9 cellular contexts compared by ENCODE assay signal in genomic region chr2:10659898-10660568, GRCh38. TPM values are rescaled to one million over a fixed set of nuclear protein-coding genes. Genes with fewer than 3 reads are reported as not detected.
DNase-seq lines count a peak whose midpoint lies in the region; ATAC-seq and TF ChIP-seq lines count a peak whose summit lies in the region.
"Had no signal": no experiment of that assay in that cellular context is flagged by ENCODE, and none has a peak within 500 bp of the region (broad histone marks: within the 10 kb centered on the region; RNA-seq: fewer than 3 reads in every experiment).

No MANE protein-coding gene starts in this region.

- TF ChIP-seq CTCF in cardiac fibroblast (IDR thresholded peaks at IDR 0.05; ENCODE audit: low read depth, low read length), result peak; percentile 91

- DNase-seq in COR-L47 (lab: John Stamatoyannopoulos, UW), result peak; percentile 0
- DNase-seq in HUDEP-2 (lab: John Stamatoyannopoulos, UW; ENCODE audit: unreplicated experiment in 76 of 76), result peak in 60 of 76 experiments; percentile 2 to 81 (median 40)
- peak; percentile 11 for DNase-seq in T-helper 9 cell
- peak; percentile 80 to 89 for DNase-seq in cardiac fibroblast (ENCODE audit: low read depth in 2 of 2)
- DNase-seq in left colon, result peak in 1 of 2 donors; percentile 57
- peak; percentile 9 for DNase-seq in stimulated activated CD8-positive, alpha-beta memory T cell treated with anti-CD3 and anti-CD28 coated beads, Interleukin-15, amount 100 ng/mL, for 1 hour (ENCODE audit: low read depth)
- no peak for DNase-seq in GDM1 (lab: John Stamatoyannopoulos, UW)

- ATAC-seq in left colon (peak; percentile 94), GM19035 (IDR thresholded peaks at IDR 0.05; ENCODE audit: unreplicated experiment) (no peak)

- H3K4me3 ChIP-seq in cardiac fibroblast (replicated peaks in 1 of 2; ENCODE audit: low read depth in 2 of 2, low read length in 2 of 2), result no peak overlapping the region
- H3K4me3 ChIP-seq: ovary had no signal

- intact Hi-C loops in left colon (cut with DNase I, micrococcal nuclease), result no loop called here

RNA-seq across cellular contexts. Expression of gene NOL10, which starts 29.7 kb away (rescaled TPM):
- 10 to 100 TPM; 18.8 to 22.6 TPM for total RNA-seq in left colon
